In genomic region chr15:77992356-77993222, GRCh38 we compare ENCODE assay signal across 11 cellular contexts.
DNase-seq lines count a peak whose midpoint lies in the region; ATAC-seq, FAIRE-seq and TF ChIP-seq lines count a peak whose summit lies in the region.
"Had no signal": no experiment of that assay in that cellular context is flagged by ENCODE, and none has a peak within 500 bp of the region (broad histone marks: within the 10 kb centered on the region; RNA-seq: fewer than 3 reads in every experiment).

No MANE protein-coding gene starts in this region.

- H3K79me2 ChIP-seq in parathyroid adenoma = no peaks in the 10 kb centered on the region

- no peak overlapping the region for H3K4me2 ChIP-seq in parathyroid adenoma (ENCODE audit: low read length)

- H3K27me3 ChIP-seq in cardiac muscle cell (no peaks in the 10 kb centered on the region), parathyroid adenoma (ENCODE audit: control insufficient read depth, insufficient read depth, low read length) (no peaks in the 10 kb centered on the region), small intestine (ENCODE audit: control insufficient read depth in 2 of 2, insufficient read depth in 2 of 2, low read length in 2 of 2) (no peaks in the 10 kb centered on the region)

- FAIRE-seq in small intestine (lab: Jason Lieb, UNC) = no peak

- peak overlapping the region; percentile 68 to 76 for H3K27ac Mint-ChIP-seq in activated naive CD4-positive, alpha-beta T cell treated with anti-CD3 and anti-CD28 coated beads, Interleukin-2, amount 50 U/mL, for 72 hours

- H3K9me3 Mint-ChIP-seq in activated naive CD4-positive, alpha-beta T cell treated with anti-CD3 and anti-CD28 coated beads, Interleukin-2, amount 50 U/mL, for 72 hours = no peaks in the 10 kb centered on the region

- H2AFZ ChIP-seq in parathyroid adenoma = no peak overlapping the region

- DNase-seq in activated naive CD4-positive, alpha-beta T cell treated with anti-CD3 and anti-CD28 coated beads, Interleukin-2, amount 50 U/mL, for 72 hours (ENCODE audit: low spot score in 2 of 2) = no peak
- no peak for DNase-seq in activated naive CD4-positive, alpha-beta T cell treated with anti-CD3 and anti-CD28 coated beads, Interleukin-2, amount 50 U/mL, for 16 hours
- DNase-seq in cardiac muscle cell (ENCODE audit: low read depth in 1 of 2, low spot score in 1 of 2) = peak; percentile 19 to 40
- DNase-seq in GDM1 (lab: John Stamatoyannopoulos, UW) = no peak
- no peak for DNase-seq in G401 (ENCODE audit: low spot score)
- DNase-seq in small intestine = no peak
- DNase-seq: activated CD4-positive, alpha-beta T cell treated with anti-CD3 and anti-CD28 coated beads for 48 hours; stimulated activated naive CD4-positive, alpha-beta T cell had no signal

- no peaks in the 10 kb centered on the region for H3K36me3 Mint-ChIP-seq in activated naive CD4-positive, alpha-beta T cell treated with anti-CD3 and anti-CD28 coated beads, Interleukin-2, amount 50 U/mL, for 72 hours

- no peak overlapping the region for H3K9ac ChIP-seq in parathyroid adenoma

- H3K4me1 ChIP-seq in cardiac muscle cell (ENCODE audit: low read depth) (peaks cover 41% of the 10 kb centered on the region), parathyroid adenoma (no peaks in the 10 kb centered on the region), small intestine (ENCODE audit: control insufficient read depth in 2 of 2, insufficient read depth in 1 of 2, low read depth in 1 of 2, low read length in 1 of 2) (peaks cover 0 to 2% of the 10 kb centered on the region in 2 donors)

- peak overlapping the region; percentile 92 for H3K27ac ChIP-seq in cardiac muscle cell
- H3K27ac ChIP-seq in parathyroid adenoma = peak overlapping the region; percentile 42
- H3K27ac ChIP-seq in small intestine (ENCODE audit: low read depth in 1 of 2, low read length in 1 of 2) = peak overlapping the region in 1 of 2 donors; percentile 53
- H3K27ac ChIP-seq: HL-60 had no signal

- no peaks in the 10 kb centered on the region for H3K9me3 ChIP-seq in cardiac muscle cell (ENCODE audit: low read depth)
- no peaks in the 10 kb centered on the region for H3K9me3 ChIP-seq in parathyroid adenoma (ENCODE audit: control insufficient read depth, low read length)
- H3K9me3 ChIP-seq in small intestine (ENCODE audit: control insufficient read depth, low read depth) = no peaks in the 10 kb centered on the region

- 81 to 84% (median 83%) methylated on average over 22 to 26 of the region's 28 CpGs for WGBS in small intestine, 3 donors

- H3K36me3 ChIP-seq in cardiac muscle cell (no peaks in the 10 kb centered on the region), parathyroid adenoma (ENCODE audit: control insufficient read depth, insufficient read depth, low read length) (no peaks in the 10 kb centered on the region), small intestine (ENCODE audit: control insufficient read depth in 2 of 2, insufficient read depth in 2 of 2, low read length in 2 of 2) (peaks cover 0 to 3% of the 10 kb centered on the region in 2 donors)

- no peak for TF ChIP-seq CTCF in cardiac muscle cell (IDR thresholded peaks at IDR 0.05; ENCODE audit: low read depth, low read length)
- TF ChIP-seq CTCF in parathyroid adenoma (IDR thresholded peaks at IDR 0.05) = no peak

- no peak for ATAC-seq in activated naive CD4-positive, alpha-beta T cell treated with anti-CD3 and anti-CD28 coated beads, Interleukin-2, amount 50 U/mL, for 72 hours
- no peak for ATAC-seq in GM18519 (IDR thresholded peaks at IDR 0.05; ENCODE audit: low FRiP score, unreplicated experiment)

- in situ Hi-C loops in G401 (cut with HindIII; ENCODE audit: low sequenced_read_pairs) = no loop called here

- H3K4me3 ChIP-seq in cardiac muscle cell = no peak overlapping the region
- H3K4me3 ChIP-seq in parathyroid adenoma (ENCODE audit: low read depth, low read length) = no peak overlapping the region
- H3K4me3 ChIP-seq in small intestine (ENCODE audit: low read depth in 1 of 2, low read length in 2 of 2) = no peak overlapping the region

Comparison
In these comparisons a context has a peak if more than half of its experiments do, and no peak if none do; other contexts are left out.
1. DNase-seq: peak in cardiac muscle cell (2 of 2); none in activated naive CD4-positive, alpha-beta T cell treated with anti-CD3 and anti-CD28 coated beads, Interleukin-2, amount 50 U/mL, for 72 hours (0 of 2), activated naive CD4-positive, alpha-beta T cell treated with anti-CD3 and anti-CD28 coated beads, Interleukin-2, amount 50 U/mL, for 16 hours (single experiment), GDM1 (single experiment), G401 (single experiment) and small intestine (single experiment).